ENCODE assay signal across 24 cellular contexts in the genomic region with DNA sequence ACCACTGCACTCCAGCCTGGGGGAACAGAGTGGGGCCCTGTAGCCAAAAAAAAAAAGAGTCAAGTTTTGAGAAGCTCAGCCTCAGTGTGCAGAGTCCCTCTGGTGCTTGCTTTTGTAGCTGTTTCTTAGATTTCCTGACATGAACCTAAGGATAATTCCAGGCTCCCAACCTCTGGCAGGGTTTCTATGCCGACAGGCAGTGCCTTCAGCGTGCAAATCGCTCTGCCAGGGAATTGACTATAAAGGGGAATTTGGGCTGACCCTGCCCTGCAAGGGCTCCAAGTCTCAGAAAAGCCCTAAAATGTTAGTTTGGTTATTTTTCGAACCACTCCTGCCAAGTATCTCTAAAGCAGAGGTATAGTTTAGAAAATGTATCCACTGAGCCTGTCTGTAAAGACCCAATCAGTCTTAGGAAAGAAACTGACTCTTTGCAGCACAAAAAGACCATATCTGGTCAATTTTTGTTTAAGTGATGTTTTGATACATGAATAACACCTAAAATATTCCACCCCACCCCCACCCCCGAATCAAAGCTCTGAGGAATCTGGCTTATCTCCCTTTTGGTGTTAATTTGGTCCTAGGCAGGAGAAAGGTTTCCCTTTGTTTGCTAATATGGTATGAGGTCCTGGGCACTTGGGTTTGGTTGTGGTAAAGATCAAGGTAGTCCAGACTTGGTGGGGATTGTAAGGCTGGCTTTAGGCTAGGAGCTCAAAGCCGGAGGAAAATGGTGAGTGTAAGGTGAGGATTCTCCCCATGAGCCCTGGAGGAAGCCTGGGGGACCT. TPM values are rescaled to one million over a fixed set of nuclear protein-coding genes. Genes with fewer than 3 reads are reported as not detected.
DNase-seq lines count a peak whose midpoint lies in the region; ATAC-seq, FAIRE-seq and TF ChIP-seq lines count a peak whose summit lies in the region.
"Had no signal": no experiment of that assay in that cellular context is flagged by ENCODE, and none has a peak within 500 bp of the region (broad histone marks: within the 10 kb centered on the region; RNA-seq: fewer than 3 reads in every experiment).

No MANE protein-coding gene starts in this region.

- H3K36me3 Mint-ChIP-seq in astrocyte (ENCODE audit: low read depth, unreplicated experiment), result no peaks in the 10 kb centered on the region
- H3K36me3 Mint-ChIP-seq: activated naive CD4-positive, alpha-beta T cell treated with anti-CD3 and anti-CD28 coated beads, Interleukin-2, amount 10 ng/mL, durations not matched to agents 7 days and 5 days had no signal

- H3K27me3 Mint-ChIP-seq in astrocyte (ENCODE audit: low read depth, unreplicated experiment), result peaks cover 40% of the 10 kb centered on the region
- H3K27me3 Mint-ChIP-seq: activated naive CD4-positive, alpha-beta T cell treated with anti-CD3 and anti-CD28 coated beads, Interleukin-2, amount 10 ng/mL, durations not matched to agents 7 days and 5 days had no signal

- H2BK12ac ChIP-seq in mesenchymal stem cell (ENCODE audit: low read length in 2 of 2), result no peak overlapping the region

- TF ChIP-seq CTCF in A549 (IDR thresholded peaks at IDR 0.05) (no peak; the same call in 2 of the 3 replicates), HCT116 (IDR thresholded peaks at IDR 0.05 in 2 of 3, conservative IDR thresholded peaks at IDR 0.05 in 1 of 3; ENCODE audit: borderline replicate concordance in 1 of 3, insufficient read depth in 1 of 3, low read depth in 2 of 3, low read length in 2 of 3) (no peak), astrocyte (IDR thresholded peaks at IDR 0.05; ENCODE audit: insufficient read depth, low read depth, low read length) (no peak)

- RAD21 ChIA-PET in HCT116 (lab: Charles Lee; ENCODE audit: low non-redundant PET in 1 of 2, low total read pairs in 2 of 2, uncharacterized antibody in 2 of 2, unreplicated experiment in 2 of 2), result no interaction called here

- H3K27ac Mint-ChIP-seq in astrocyte (ENCODE audit: unreplicated experiment), result no peak overlapping the region
- H3K27ac Mint-ChIP-seq: activated CD8-positive, alpha-beta T cell treated with anti-CD3 and anti-CD28 coated beads, Interleukin-2, amount 10 ng/mL, durations not matched to agents 7 days and 5 days; activated naive CD4-positive, alpha-beta T cell treated with anti-CD3 and anti-CD28 coated beads, Interleukin-2, amount 10 ng/mL, durations not matched to agents 7 days and 5 days had no signal

- H3K27ac ChIP-seq in A549, result peak overlapping the region; percentile 37 to 78; a peak in 5 of 6 replicates
- peak overlapping the region; percentile 69 for H3K27ac ChIP-seq in HCT116 (ENCODE audit: low read depth, low read length)
- peak overlapping the region; percentile 63 for H3K27ac ChIP-seq in astrocyte (ENCODE audit: low read depth, low read length)
- peak overlapping the region; percentile 1 for H3K27ac ChIP-seq in mesenchymal stem cell (ENCODE audit: low read length, poor library complexity, severe bottlenecking)
- H3K27ac ChIP-seq: GM23248, SJSA1 had no signal

- H3K14ac ChIP-seq in mesenchymal stem cell (ENCODE audit: low read length in 2 of 2), result no peak overlapping the region

- no TSS peak for BruUV-seq in HCT116 (replicated peaks; lab: Mats Ljungman, UMichigan)

- H3K36me3 ChIP-seq in HCT116 (ENCODE audit: control insufficient read depth in 1 of 2, insufficient read depth in 2 of 2, low read length in 2 of 2) (no peaks in the 10 kb centered on the region; a peak in 1 of 4 replicates), astrocyte (ENCODE audit: insufficient read depth, low read length) (no peaks in the 10 kb centered on the region), mesenchymal stem cell (ENCODE audit: control insufficient read depth in 1 of 2, insufficient read depth in 2 of 2, low read depth in 1 of 2, low read length in 2 of 2) (no peaks in the 10 kb centered on the region)
- H3K36me3 ChIP-seq: SJSA1 had no signal

- H3K4ac ChIP-seq in mesenchymal stem cell (ENCODE audit: low read depth in 1 of 2, low read length in 2 of 2), result no peak overlapping the region

- CTCF ChIA-PET in A549 (lab: Yijun Ruan, JAX) (interaction anchor here (0.6 to 1.6 kb wide), 12 partner anchors 13 to 1150 kb away, joined by 3 to 5 read pairs (median 3); no protein-coding TSS in a partner anchor), HCT116 (lab: Charles Lee) (interaction anchor here (1.3 kb wide), 1 partner anchor 209 kb away, joined by 4 read pairs; no protein-coding TSS in a partner anchor)

- FAIRE-seq in A549 (lab: Jason Lieb, UNC) (no peak), astrocyte (lab: Jason Lieb, UNC) (peak; percentile 29)
- FAIRE-seq: frontal cortex, GM18507, kidney, small intestine had no signal

- H3K4me1 Mint-ChIP-seq in astrocyte (ENCODE audit: low read depth, unreplicated experiment), result peaks cover 7% of the 10 kb centered on the region
- H3K4me1 Mint-ChIP-seq: activated naive CD4-positive, alpha-beta T cell treated with anti-CD3 and anti-CD28 coated beads, Interleukin-2, amount 10 ng/mL, durations not matched to agents 7 days and 5 days had no signal

- TF ChIP-seq RAD21 in A549 (conservative IDR thresholded peaks at IDR 0.05 in 1 of 2, IDR thresholded peaks at IDR 0.05 in 1 of 2), result no peak
- TF ChIP-seq RAD21 in HCT116 (IDR thresholded peaks at IDR 0.05; ENCODE audit: low read depth), result no peak

- H3K18ac ChIP-seq in mesenchymal stem cell (ENCODE audit: low read depth in 1 of 2, low read length in 2 of 2), result no peak overlapping the region

- intact Hi-C loops in HCT116 (cut with micrococcal nuclease), result no loop called here

- ATAC-seq in A549 (no peak), HCT116 (no peak), GM18867 (IDR thresholded peaks at IDR 0.05; ENCODE audit: unreplicated experiment) (no peak), HG03378 (IDR thresholded peaks at IDR 0.05; ENCODE audit: unreplicated experiment) (no peak), HG03097 (IDR thresholded peaks at IDR 0.05; ENCODE audit: low FRiP score, unreplicated experiment) (no peak)
- ATAC-seq: activated CD8-positive, alpha-beta T cell treated with anti-CD3 and anti-CD28 coated beads, Interleukin-2, amount 10 ng/mL, durations not matched to agents 7 days and 5 days; activated T-cell treated with anti-CD3 and anti-CD28 coated beads, Interleukin-2, amount 50 U/mL, for 4 hours had no signal

- H4K8ac ChIP-seq in mesenchymal stem cell (ENCODE audit: low read length), result no peak overlapping the region

- peaks cover 3% of the 10 kb centered on the region for H3K9me3 Mint-ChIP-seq in astrocyte (ENCODE audit: unreplicated experiment)
- H3K9me3 Mint-ChIP-seq: activated naive CD4-positive, alpha-beta T cell treated with anti-CD3 and anti-CD28 coated beads, Interleukin-2, amount 10 ng/mL, durations not matched to agents 7 days and 5 days; activated T-cell treated with anti-CD3 and anti-CD28 coated beads, Interleukin-2, amount 50 U/mL, for 4 hours; nephron had no signal

- H2AK5ac ChIP-seq in mesenchymal stem cell (ENCODE audit: low read length, severe bottlenecking), result no peak overlapping the region

- no peaks in the 10 kb centered on the region for H3K79me1 ChIP-seq in mesenchymal stem cell (replicated peaks; ENCODE audit: low read length, poor library complexity, severe bottlenecking)

- H3K4me2 ChIP-seq in A549 (peak overlapping the region; percentile 46), HCT116 (ENCODE audit: low read length) (peak overlapping the region; percentile 55), astrocyte (ENCODE audit: low read length) (peak overlapping the region; percentile 63), mesenchymal stem cell (ENCODE audit: low read length, poor library complexity, severe bottlenecking) (no peak overlapping the region)

- WGBS in A549 (ENCODE audit: missing lambda C conversion rate), result 71% methylated on average over 6 of the region's 6 CpGs
- WGBS in mesenchymal stem cell, result 74% methylated on average over 5 of the region's 6 CpGs

- H3K23ac ChIP-seq in mesenchymal stem cell (ENCODE audit: low read length in 2 of 2), result no peak overlapping the region

- H3K9ac ChIP-seq in HCT116 (ENCODE audit: low read length) (peak overlapping the region; percentile 36), astrocyte (ENCODE audit: low read length) (no peak overlapping the region), mesenchymal stem cell (ENCODE audit: low read length) (no peak overlapping the region)
- H3K9ac ChIP-seq: GM23248 had no signal

- no peak for TF ChIP-seq EP300 in A549 (IDR thresholded peaks at IDR 0.05)

- H2BK5ac ChIP-seq in mesenchymal stem cell (ENCODE audit: low read depth, low read length, poor library complexity, severe bottlenecking), result no peak overlapping the region

- H4K20me1 ChIP-seq in HCT116 (ENCODE audit: insufficient read depth) (no peaks in the 10 kb centered on the region), astrocyte (ENCODE audit: insufficient read depth, low read length) (no peaks in the 10 kb centered on the region)

- H4K91ac ChIP-seq in mesenchymal stem cell (ENCODE audit: low read length), result no peak overlapping the region

- no peak overlapping the region for H2BK15ac ChIP-seq in mesenchymal stem cell (ENCODE audit: low read depth, poor library complexity, severe bottlenecking)

- TF ChIP-seq POLR2A in A549 (IDR thresholded peaks at IDR 0.05; ENCODE audit: low read length), result no peak
- TF ChIP-seq POLR2A in HCT116 (IDR thresholded peaks at IDR 0.05; ENCODE audit: borderline replicate concordance, extremely low read depth, insufficient read depth, insufficient read length), result no peak

- H3K4me1 ChIP-seq in A549 (peaks cover 18% of the 10 kb centered on the region), HCT116 (ENCODE audit: control insufficient read depth in 1 of 2, insufficient read depth in 2 of 2, low read length in 2 of 2) (peaks cover 15 to 23% of the 10 kb centered on the region in 2 experiments), astrocyte (ENCODE audit: insufficient read depth, low read length) (peaks cover 18% of the 10 kb centered on the region), mesenchymal stem cell (ENCODE audit: control insufficient read depth, insufficient read depth, low read depth, low read length) (peaks cover 16% of the 10 kb centered on the region)

- no peak for DNase-seq in A549 (ENCODE audit: low read depth in 1 of 2, low spot score in 1 of 2)
- DNase-seq in HCT116 (ENCODE audit: low read depth, low spot score), result no peak
- DNase-seq in astrocyte (ENCODE audit: low read depth), result peak; percentile 71
- no peak for DNase-seq in mesenchymal stem cell
- no peak for DNase-seq in NOMO-1 treated with DMSO at 0.1 percent for 48 hours (lab: John Stamatoyannopoulos, UW; ENCODE audit: unreplicated experiment)
- DNase-seq: activated CD8-positive, alpha-beta T cell treated with anti-CD3 and anti-CD28 coated beads, Interleukin-2, amount 10 ng/mL, durations not matched to agents 7 days and 5 days; activated naive CD4-positive, alpha-beta T cell treated with anti-CD3 and anti-CD28 coated beads, Interleukin-2, amount 10 ng/mL, durations not matched to agents 7 days and 5 days; activated T-cell treated with anti-CD3 and anti-CD28 coated beads, Interleukin-2, amount 50 U/mL, for 4 hours; kidney; NCI-H1436; NCI-H2171; small intestine; stimulated activated CD4-positive, alpha-beta T cell treated with anti-CD3 and anti-CD28 coated beads, Interleukin-4, amount 100 ng/mL, for 1 hour; T-helper 9 cell had no signal

- no peak overlapping the region for H3K4me3 Mint-ChIP-seq in astrocyte (ENCODE audit: unreplicated experiment)
- H3K4me3 Mint-ChIP-seq: activated CD8-positive, alpha-beta T cell treated with anti-CD3 and anti-CD28 coated beads, Interleukin-2, amount 10 ng/mL, durations not matched to agents 7 days and 5 days; activated naive CD4-positive, alpha-beta T cell treated with anti-CD3 and anti-CD28 coated beads, Interleukin-2, amount 10 ng/mL, durations not matched to agents 7 days and 5 days; activated T-cell treated with anti-CD3 and anti-CD28 coated beads, Interleukin-2, amount 50 U/mL, for 4 hours; nephron had no signal

- H3K4me3 ChIP-seq in A549, result no peak overlapping the region
- no peak overlapping the region for H3K4me3 ChIP-seq in HCT116 (replicated peaks in 1 of 2; ENCODE audit: low read depth in 1 of 2, low read length in 2 of 2)
- no peak overlapping the region for H3K4me3 ChIP-seq in astrocyte (ENCODE audit: insufficient read depth, low read depth, low read length)
- no peak overlapping the region for H3K4me3 ChIP-seq in mesenchymal stem cell (ENCODE audit: insufficient read depth in 1 of 2, low read depth in 1 of 2, low read length in 2 of 2)
- H3K4me3 ChIP-seq: GM23248, SJSA1 had no signal

- H3K27me3 ChIP-seq in HCT116 (ENCODE audit: insufficient read depth, low read length), result no peaks in the 10 kb centered on the region
- H3K27me3 ChIP-seq in astrocyte (ENCODE audit: insufficient read depth, low read length), result no peaks in the 10 kb centered on the region
- H3K27me3 ChIP-seq in mesenchymal stem cell (ENCODE audit: control insufficient read depth in 1 of 2, insufficient read depth in 1 of 2, low read length in 2 of 2), result peaks cover 0 to 16% of the 10 kb centered on the region in 2 experiments
- H3K27me3 ChIP-seq: SJSA1 had no signal

- no peaks in the 10 kb centered on the region for H3K9me2 ChIP-seq in HCT116 (ENCODE audit: insufficient read depth)

- H3K79me2 ChIP-seq in HCT116 (ENCODE audit: insufficient read depth, low read length) (no peaks in the 10 kb centered on the region), astrocyte (ENCODE audit: insufficient read depth, low read length) (no peaks in the 10 kb centered on the region)

- H2AFZ ChIP-seq in HCT116 (ENCODE audit: low read depth, low read length, poor library complexity, severe bottlenecking) (no peak overlapping the region), astrocyte (ENCODE audit: low read depth, low read length) (peak overlapping the region; percentile 41), mesenchymal stem cell (ENCODE audit: low read depth, low read length) (no peak overlapping the region)
- H2AFZ ChIP-seq: GM23248 had no signal

- POLR2A ChIA-PET in A549 (lab: Yijun Ruan, JAX), result interaction anchor here (0.6 kb wide), 1 partner anchor 32 kb away, joined by 5 read pairs; no protein-coding TSS in a partner anchor
- POLR2A ChIA-PET in HCT116 (lab: Charles Lee), result interaction anchor here (0.6 kb wide), 1 partner anchor 50 kb away, joined by 4 read pairs; a partner anchor contains a TSS

- no peak overlapping the region for H2BK120ac ChIP-seq in mesenchymal stem cell (ENCODE audit: low read depth, low read length)

- H3K9me3 ChIP-seq in A549 (no peaks in the 10 kb centered on the region), HCT116 (ENCODE audit: control insufficient read depth in 1 of 2, insufficient read depth in 1 of 2, low read depth in 1 of 2, low read length in 2 of 2) (no peaks in the 10 kb centered on the region), astrocyte (ENCODE audit: insufficient read depth, low read depth, low read length) (no peaks in the 10 kb centered on the region), mesenchymal stem cell (ENCODE audit: control insufficient read depth, low read length) (no peaks in the 10 kb centered on the region)

RNA-seq across cellular contexts. Expression of a gene that starts 49.7 kb away (rescaled TPM):
- 0.44 and 0.54 TPM in 2 replicates for polyA plus RNA-seq in A549 (2011; rRNA removed)
- 0.28 and 0.41 TPM in 2 replicates for polyA plus RNA-seq in A549 (2012; cell fraction: cytosol; rRNA removed)
- 0.58 and 0.80 TPM in 2 replicates for polyA plus RNA-seq in A549 (2012; cell fraction: nucleus; rRNA removed)
- polyA plus RNA-seq in A549 (2017; fragmentation: RNase III; extraction: RNeasy Plus Mini Kit Qiagen cat#74134 plus additional on column Dnase treatment), result 0.27 to 0.49 TPM (median 0.45 TPM) in 3 replicates
- polyA minus RNA-seq in A549 (2011; rRNA and poly(A)+ RNA removed), result 0.08 and 0.68 TPM in 2 replicates
- total RNA-seq in HCT116 (2021; ENCODE audit: unreplicated experiment), result 41.7 TPM
- polyA plus RNA-seq in HCT116 (2012), result 49.9 and 53.5 TPM in 2 replicates
- 0.10 and 0.14 TPM in 2 replicates for total RNA-seq in astrocyte
- polyA plus RNA-seq in mesenchymal stem cell (2013, experiment 1 of 2), result 0.70 TPM
- polyA plus RNA-seq in mesenchymal stem cell (2013, experiment 2 of 2), result 0.52 TPM
- total RNA-seq: activated CD8-positive, alpha-beta T cell treated with anti-CD3 and anti-CD28 coated beads, Interleukin-2, amount 10 ng/mL, durations not matched to agents 7 days and 5 days; M059J; OCI-LY7 had no signal
- polyA plus RNA-seq: GM23248 had no signal

Comparison
In these comparisons a context has a peak if more than half of its experiments do, and no peak if none do; other contexts are left out.
1. H3K27ac ChIP-seq: peak in every context shown above with its lines; median percentile 69 in HCT116; 63 in astrocyte; 58 in A549; 1 in mesenchymal stem cell.
2. RNA of a gene that starts 49.7 kb away (total RNA-seq): 41.7 TPM in HCT116 (single experiment); 0.10 to 0.14 TPM in astrocyte; every median in the first group is over 10 times any median in the second.